1 cellular context compared by ENCODE assay signal in genomic region chr13:52617070-52618060, GRCh38.
TF ChIP-seq lines count a peak whose summit lies in the region.

No MANE protein-coding gene starts in this region.

TF ChIP-seq in HepG2, 621 proteins besides CTCF, POLR2A, EP300 and RAD21 (continued from another document and continues in another):
- TF ChIP-seq E2F2 (CRISPR knock-in tag; IDR thresholded peaks at IDR 0.05; ENCODE audit: borderline replicate concordance) (no peak), ZNF839 (CRISPR knock-in tag; IDR thresholded peaks at IDR 0.05; ENCODE audit: borderline replicate concordance) (no peak), SMARCE1 (IDR thresholded peaks at IDR 0.05; ENCODE audit: borderline replicate concordance) (no peak), ZNF276 (CRISPR knock-in tag; IDR thresholded peaks at IDR 0.05; ENCODE audit: low read depth) (no peak), THAP9 (CRISPR knock-in tag; IDR thresholded peaks at IDR 0.05; ENCODE audit: borderline replicate concordance) (peak; percentile 91; the same call in 1 of the 2 replicates), KDM1A (CRISPR knock-in tag; IDR thresholded peaks at IDR 0.05) (0 out of 2 replicates have a peak, but pooled peaks have one; percentile 35), GATAD1 (CRISPR knock-in tag; IDR thresholded peaks at IDR 0.05) (peak; percentile 97), FOXA3 (CRISPR knock-in tag; IDR thresholded peaks at IDR 0.05) (peak; percentile 51), MAZ (IDR thresholded peaks at IDR 0.05; ENCODE audit: borderline replicate concordance, low read depth, low read length) (peak; percentile 64; the same call in 1 of the 2 replicates), MAZ (CRISPR knock-in tag; IDR thresholded peaks at IDR 0.05; ENCODE audit: low read depth) (peak; percentile 71), SOX13 (IDR thresholded peaks at IDR 0.05) (no peak), SOX13 (CRISPR knock-in tag; conservative IDR thresholded peaks at IDR 0.05 in 1 of 2, IDR thresholded peaks at IDR 0.05 in 1 of 2) (no peak), IRF1 (CRISPR knock-in tag; IDR thresholded peaks at IDR 0.05; ENCODE audit: low read depth) (no peak), SKI (IDR thresholded peaks at IDR 0.05; ENCODE audit: partially characterized antibody) (peak; percentile 48), ELF3 (CRISPR knock-in tag; IDR thresholded peaks at IDR 0.05) (peak; percentile 54; the same call in 1 of the 2 replicates), TOPORS (CRISPR knock-in tag; IDR thresholded peaks at IDR 0.05) (no peak), ZNF761 (CRISPR knock-in tag; conservative IDR thresholded peaks at IDR 0.05) (0 out of 2 replicates have a peak, but pooled peaks have one; percentile 63), DR1 (CRISPR knock-in tag; IDR thresholded peaks at IDR 0.05) (no peak), ZNF674 (CRISPR knock-in tag; IDR thresholded peaks at IDR 0.05; ENCODE audit: low read depth) (no peak), ZBTB7B (CRISPR knock-in tag; IDR thresholded peaks at IDR 0.05) (peak; percentile 83), ARID2 (CRISPR knock-in tag; IDR thresholded peaks at IDR 0.05; ENCODE audit: borderline replicate concordance) (no peak), ZNF263 (CRISPR knock-in tag; IDR thresholded peaks at IDR 0.05) (peak; percentile 23; the same call in 1 of the 2 replicates), ZNF619 (CRISPR knock-in tag; IDR thresholded peaks at IDR 0.05) (peak; percentile 85), ZBTB42 (CRISPR knock-in tag; IDR thresholded peaks at IDR 0.05) (no peak), ZNF292 (CRISPR knock-in tag; IDR thresholded peaks at IDR 0.05; ENCODE audit: borderline replicate concordance, low read depth) (no peak), KMT2A (CRISPR knock-in tag; IDR thresholded peaks at IDR 0.05) (peak; percentile 97), ZNF503 (CRISPR knock-in tag; IDR thresholded peaks at IDR 0.05) (no peak; the same call in 1 of the 2 replicates), CC2D1A (CRISPR knock-in tag; IDR thresholded peaks at IDR 0.05) (no peak), ZNF253 (CRISPR knock-in tag; IDR thresholded peaks at IDR 0.05; ENCODE audit: borderline replicate concordance) (no peak), KMT2B (CRISPR knock-in tag; IDR thresholded peaks at IDR 0.05) (peak; percentile 96), CHCHD3 (CRISPR knock-in tag; IDR thresholded peaks at IDR 0.05) (no peak), SNAPC5 (CRISPR knock-in tag; IDR thresholded peaks at IDR 0.05; ENCODE audit: borderline replicate concordance) (no peak), ZBED4 (CRISPR knock-in tag; IDR thresholded peaks at IDR 0.05; ENCODE audit: borderline replicate concordance) (peak; percentile 68), ZNF142 (CRISPR knock-in tag; IDR thresholded peaks at IDR 0.05) (0 out of 2 replicates have a peak, but pooled peaks have one; percentile 56), ZNF720 (CRISPR knock-in tag; IDR thresholded peaks at IDR 0.05) (no peak), GABPB1 (CRISPR knock-in tag; IDR thresholded peaks at IDR 0.05) (peak; percentile 99), GMEB2 (CRISPR knock-in tag; IDR thresholded peaks at IDR 0.05; ENCODE audit: low read depth) (no peak), MTF2 (CRISPR knock-in tag; IDR thresholded peaks at IDR 0.05; ENCODE audit: borderline replicate concordance) (peak; percentile 83; the same call in 1 of the 2 replicates), KLF11 (CRISPR knock-in tag; IDR thresholded peaks at IDR 0.05) (no peak), ZNF326 (CRISPR knock-in tag; IDR thresholded peaks at IDR 0.05; ENCODE audit: borderline replicate concordance) (no peak), CBFB (CRISPR knock-in tag; IDR thresholded peaks at IDR 0.05) (peak; percentile 73; the same call in 1 of the 2 replicates), U2AF1 (optimal IDR thresholded peaks at IDR 0.05; ENCODE audit: low read depth, low read length) (peak; percentile 58), STAT5B (CRISPR knock-in tag; IDR thresholded peaks at IDR 0.05) (no peak), ZNF878 (CRISPR knock-in tag; IDR thresholded peaks at IDR 0.05) (no peak)
